ENCODE assay signal across 13 cellular contexts in the genomic region with DNA sequence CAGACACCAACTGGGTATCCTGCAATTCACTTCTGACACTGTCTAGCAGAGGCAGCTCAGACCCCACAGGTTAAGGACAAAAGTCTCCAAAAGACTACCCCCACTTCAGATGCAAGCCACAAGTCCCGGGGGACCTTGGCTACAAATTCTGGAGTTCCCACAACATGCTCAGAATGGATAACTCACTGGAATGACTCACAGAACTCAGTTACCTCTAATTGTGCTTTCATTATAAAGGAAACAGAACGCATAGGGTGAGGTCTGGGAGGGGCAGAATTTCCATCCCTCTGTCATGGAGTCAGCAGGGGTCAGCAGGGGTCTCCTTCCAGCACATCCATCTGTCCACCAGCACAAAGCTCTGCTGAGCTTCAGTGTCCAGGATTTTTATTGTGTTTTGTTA.
DNase-seq lines count a peak whose midpoint lies in the region; ATAC-seq and TF ChIP-seq lines count a peak whose summit lies in the region.
"Had no signal": no experiment of that assay in that cellular context is flagged by ENCODE, and none has a peak within 500 bp of the region (broad histone marks: within the 10 kb centered on the region; RNA-seq: fewer than 3 reads in every experiment).

No MANE protein-coding gene starts in this region.

- CTCF ChIA-PET in WTC11 (lab: Charles Lee): interaction anchor here (1.0 to 2.2 kb wide), 6 partner anchors 16 to 175 kb away, joined by 3 to 7 read pairs (median 4); no protein-coding TSS in a partner anchor

- H3K36me3 Mint-ChIP-seq in WTC11: peaks cover 2% of the 10 kb centered on the region; the same call in 1 of the 2 replicates
- H3K36me3 Mint-ChIP-seq: CD8-positive, alpha-beta memory T cell had no signal

- no peaks in the 10 kb centered on the region for H3K9me2 ChIP-seq in GM23248 (ENCODE audit: insufficient read depth)

- POLR2A ChIA-PET in WTC11 (lab: Charles Lee): interaction anchor here (0.7 to 1.2 kb wide), 3 partner anchors 14 to 139 kb away, joined by 3 read pairs; no protein-coding TSS in a partner anchor

- H3F3A ChIP-seq in GM23248 (ENCODE audit: insufficient read depth): no peaks in the 10 kb centered on the region

- in situ Hi-C loops in GM23248 (cut with MboI): no loop called here

- peaks cover 11% of the 10 kb centered on the region for H3K4me1 ChIP-seq in GM23248 (ENCODE audit: insufficient read depth)

- no peaks in the 10 kb centered on the region for H3K79me2 ChIP-seq in GM23248 (ENCODE audit: insufficient read depth)

- H3K9me3 Mint-ChIP-seq in WTC11: peaks cover 5% of the 10 kb centered on the region

- H3K9me3 ChIP-seq in GM23248 (ENCODE audit: low read depth): no peaks in the 10 kb centered on the region

- H3K36me3 ChIP-seq in GM23248 (ENCODE audit: low read depth): no peaks in the 10 kb centered on the region

- peak; percentile 83 for DNase-seq in GM23248
- DNase-seq in WTC11 (ENCODE audit: low spot score): no peak
- DNase-seq in fibroblast of the conjunctiva (ENCODE audit: low read depth): peak; percentile 37
- DNase-seq in renal cortical epithelial cell (ENCODE audit: low read depth): peak; percentile 54
- DNase-seq in activated CD4-positive, alpha-beta T cell treated with anti-CD3 and anti-CD28 coated beads for 1 hour: no peak
- DNase-seq in ureter (ENCODE audit: low spot score): no peak
- DNase-seq in NCI-H2081 (lab: John Stamatoyannopoulos, UW): no peak
- DNase-seq: activated CD4-positive, CD25-positive, alpha-beta regulatory T cell; CD8-positive, alpha-beta memory T cell; MV-4-11; SHP77 treated with DMSO at 0.1 percent for 48 hours had no signal

- no peak overlapping the region for H3K4me3 ChIP-seq in GM23248
- H3K4me3 ChIP-seq: GM12878 had no signal

- H3K4me2 ChIP-seq in GM23248 (ENCODE audit: unreplicated experiment): no peak overlapping the region

- H3K4me1 Mint-ChIP-seq in WTC11: peaks cover 75% of the 10 kb centered on the region
- H3K4me1 Mint-ChIP-seq: CD8-positive, alpha-beta memory T cell had no signal

- no peaks in the 10 kb centered on the region for H4K20me1 ChIP-seq in GM23248 (ENCODE audit: insufficient read depth)

- no peak for TF ChIP-seq CTCF in WTC11 (IDR thresholded peaks at IDR 0.05)

- H3K4me3 Mint-ChIP-seq in WTC11: peak overlapping the region; percentile 19; the same call in 1 of the 2 replicates
- H3K4me3 Mint-ChIP-seq: CD8-positive, alpha-beta memory T cell had no signal

- peaks cover 6% of the 10 kb centered on the region for H3K27me3 Mint-ChIP-seq in WTC11 (ENCODE audit: low read depth)

- peak overlapping the region; percentile 99 for H3K27ac Mint-ChIP-seq in WTC11
- H3K27ac Mint-ChIP-seq: CD8-positive, alpha-beta memory T cell had no signal

- peak; percentile 57 for ATAC-seq in WTC11
- ATAC-seq in HG02981 (IDR thresholded peaks at IDR 0.05; ENCODE audit: unreplicated experiment): no peak
- ATAC-seq: GM12878 had no signal

- H3K27ac ChIP-seq in GM23248: no peak overlapping the region

- WGBS in GM23248 (ENCODE audit: low coverage in 1 of 2, low lambda C conversion rate in 2 of 2, missing lambda C conversion rate in 2 of 2), 2 experiments: 13 to 16% methylated on average over 2 of the region's 2 CpGs

- no peak overlapping the region for H3K9ac ChIP-seq in GM23248

- no peaks in the 10 kb centered on the region for H3K27me3 ChIP-seq in GM23248 (replicated peaks; ENCODE audit: insufficient read depth)

- H2AFZ ChIP-seq in GM23248: no peak overlapping the region

TF ChIP-seq in WTC11, 78 proteins besides CTCF, POLR2A, EP300 and RAD21:
- TF ChIP-seq SMAD3 (CRISPR knock-in tag; IDR thresholded peaks at IDR 0.05; ENCODE audit: borderline replicate concordance): 0 out of 2 replicates have a peak, but pooled peaks have one; percentile 51
- 0 out of 2 replicates have a peak, but pooled peaks have one; percentile 22 for TF ChIP-seq ZNF232 (CRISPR knock-in tag; IDR thresholded peaks at IDR 0.05)
- TF ChIP-seq RELA (CRISPR knock-in tag; IDR thresholded peaks at IDR 0.05; ENCODE audit: borderline replicate concordance): no peak

Comparison
In these comparisons a context has a peak if more than half of its experiments do, and no peak if none do; other contexts are left out.
1. DNase-seq: peak in GM23248 (single experiment), fibroblast of the conjunctiva (single experiment) and renal cortical epithelial cell (single experiment); none in WTC11 (single experiment), activated CD4-positive, alpha-beta T cell treated with anti-CD3 and anti-CD28 coated beads for 1 hour (single experiment), ureter (single experiment) and NCI-H2081 (0 of 2).